ENCODE assay signal across 8 cellular contexts in the genomic region with DNA sequence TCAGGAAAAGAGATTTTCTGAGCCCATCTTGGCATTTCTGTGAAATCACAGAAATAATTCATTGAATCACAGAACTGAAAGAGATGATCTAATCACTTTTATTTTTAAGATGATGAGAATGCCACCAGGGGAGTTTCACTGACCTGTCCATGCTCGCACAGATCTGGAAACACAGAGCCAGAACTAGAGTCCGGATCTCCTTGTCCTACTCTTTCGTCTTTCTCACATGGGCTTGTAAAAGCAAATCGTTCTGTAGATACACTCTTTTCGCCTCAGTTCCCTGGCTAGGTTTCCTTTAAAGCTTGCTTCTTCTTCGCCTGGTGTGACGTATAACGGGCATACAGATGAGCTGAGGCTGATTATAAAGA.
DNase-seq lines count a peak whose midpoint lies in the region; ATAC-seq, FAIRE-seq and TF ChIP-seq lines count a peak whose summit lies in the region.

No MANE protein-coding gene starts in this region.

- no peak overlapping the region for H4K91ac ChIP-seq in neuronal stem cell (ENCODE audit: low read depth, low read length, poor library complexity)

- H3K4me2 ChIP-seq in neuronal stem cell (ENCODE audit: insufficient read depth, low read length, poor library complexity, severe bottlenecking): no peak overlapping the region

- peaks cover 0 to 4% of the 10 kb centered on the region in 2 donors for H3K9me3 ChIP-seq in neuronal stem cell (replicated peaks in 1 of 2; ENCODE audit: control insufficient read depth in 2 of 2, insufficient read depth in 1 of 2, low read depth in 1 of 2, low read length in 2 of 2)

- ATAC-seq in GM18508 (IDR thresholded peaks at IDR 0.05; ENCODE audit: insufficient read depth, unreplicated experiment) (peak; percentile 30), HG02852 (IDR thresholded peaks at IDR 0.05; ENCODE audit: unreplicated experiment) (peak; percentile 23)

- peak overlapping the region; percentile 4 for H2AFZ ChIP-seq in neuronal stem cell (ENCODE audit: low read length)

- H3K9ac ChIP-seq in neuronal stem cell (ENCODE audit: low read depth, low read length, poor library complexity): no peak overlapping the region

- H3K23ac ChIP-seq in neuronal stem cell (ENCODE audit: low read depth, low read length, poor library complexity): no peak overlapping the region

- no peak for TF ChIP-seq POLR2A in H54 (IDR thresholded peaks at IDR 0.05; ENCODE audit: low read depth, low read length)

- no peak overlapping the region for H2BK5ac ChIP-seq in neuronal stem cell (ENCODE audit: low read length)

- no peak overlapping the region for H2BK15ac ChIP-seq in neuronal stem cell (ENCODE audit: low read length)

- peaks cover 10 to 32% of the 10 kb centered on the region in 2 donors for H3K4me1 ChIP-seq in neuronal stem cell (ENCODE audit: control insufficient read depth in 2 of 2, insufficient read depth in 1 of 2, low read depth in 1 of 2, low read length in 2 of 2)

- no peak overlapping the region for H2BK120ac ChIP-seq in neuronal stem cell (ENCODE audit: low read depth, low read length)

- no peaks in the 10 kb centered on the region for H3K36me3 ChIP-seq in neuronal stem cell (replicated peaks in 1 of 2; ENCODE audit: control insufficient read depth in 2 of 2, insufficient read depth in 2 of 2, low read length in 2 of 2)

- no peak overlapping the region for H3K14ac ChIP-seq in neuronal stem cell (ENCODE audit: low read length)

- H2AK5ac ChIP-seq in neuronal stem cell (ENCODE audit: low read depth, low read length): no peak overlapping the region

- no peak overlapping the region for H2BK12ac ChIP-seq in neuronal stem cell (ENCODE audit: low read length)

- H3K79me1 ChIP-seq in neuronal stem cell (ENCODE audit: low read depth, low read length): no peaks in the 10 kb centered on the region

- H3K27me3 ChIP-seq in neuronal stem cell (ENCODE audit: control insufficient read depth in 3 of 3, insufficient read depth in 3 of 3, low read depth in 1 of 3, low read length in 3 of 3): no peaks in the 10 kb centered on the region

- FAIRE-seq in H54 (lab: Jason Lieb, UNC): no peak

- peak; percentile 27 for DNase-seq in astrocyte of the hippocampus (ENCODE audit: low read depth, low spot score)
- DNase-seq in neuronal stem cell (ENCODE audit: low spot score): no peak
- DNase-seq in stimulated activated CD4-positive, alpha-beta T cell treated with anti-CD3 and anti-CD28 coated beads, Interleukin-4, amount 100 ng/mL, for 24 hours: no peak
- no peak for DNase-seq in stimulated activated CD4-positive, alpha-beta T cell treated with anti-CD3 and anti-CD28 coated beads, Interleukin-12 subunit alpha, Interleukin-12 subunit beta, amount 100 ng/mL, for 4 hours
- no peak for DNase-seq in D341Med (ENCODE audit: low spot score)
- no peak for DNase-seq in H54 (ENCODE audit: insufficient read length, low spot score)

- H3K4me3 ChIP-seq in neuronal stem cell (ENCODE audit: low read length in 2 of 2): peak overlapping the region in 1 of 2 donors; percentile 41

- no peak overlapping the region for H3K4ac ChIP-seq in neuronal stem cell (ENCODE audit: low read length)

- H3K27ac ChIP-seq in neuronal stem cell (replicated peaks; ENCODE audit: low read length): peak overlapping the region; percentile 81

- no peak overlapping the region for H4K8ac ChIP-seq in neuronal stem cell (ENCODE audit: low read depth, low read length)

- WGBS in neuronal stem cell (ENCODE audit: extremely low coverage in 2 of 2, insufficient read length in 2 of 2, insufficient replicate concordance in 1 of 2), 2 donors: no CpG with 5 or more reads among the region's 8 CpGs

- H3K18ac ChIP-seq in neuronal stem cell (ENCODE audit: low read length): no peak overlapping the region
